ENCODE assay signal across 21 cellular contexts in the genomic region with DNA sequence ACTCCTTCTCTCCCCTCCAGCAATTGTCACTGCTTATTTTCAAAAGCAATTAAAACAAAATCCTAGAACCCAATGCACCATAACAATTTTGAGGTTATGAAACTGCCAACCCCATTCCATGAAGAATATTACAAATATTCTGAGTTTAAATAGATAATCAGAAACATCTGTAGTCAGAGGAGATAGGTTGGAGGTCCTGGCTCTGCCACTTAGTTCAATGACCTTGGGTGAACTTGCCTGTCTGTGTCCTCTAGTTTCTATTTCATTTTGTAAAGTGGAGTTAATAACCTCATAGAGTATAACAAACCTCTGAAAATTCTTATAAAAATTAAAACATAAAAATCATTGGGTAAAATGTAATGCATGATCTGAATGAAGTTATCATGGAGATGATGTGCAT.
"Had no signal": no experiment of that assay in that cellular context is flagged by ENCODE, and none has a peak within 500 bp of the region (broad histone marks: within the 10 kb centered on the region; RNA-seq: fewer than 3 reads in every experiment).

No MANE protein-coding gene starts in this region.

- DNase-seq: effector CD4-positive, alpha-beta T cell; endodermal cell; erythroblast; foreskin fibroblast; glutamatergic neuron; islet precursor cell; left lung; lower lobe of right lung; occipital lobe; pancreas; right cardiac atrium; spleen; stimulated activated CD4-positive, alpha-beta T cell treated with anti-CD3 and anti-CD28 coated beads, Interleukin-15, amount 100 ng/mL, for 24 hours; stimulated activated CD4-positive, alpha-beta T cell treated with anti-CD3 and anti-CD28 coated beads, Interleukin-1b, Interleukin-23, amount 100 ng/mL, for 48 hours; stimulated activated CD4-positive, alpha-beta T cell treated with anti-CD3 and anti-CD28 coated beads, Interleukin-4, amount 100 ng/mL, for 24 hours; stimulated activated naive CD8-positive, alpha-beta T cell treated with anti-CD3 and anti-CD28 coated beads, Interleukin-15, amount 100 ng/mL, for 72 hours; testis; transverse colon had no signal

- H3K36me3 ChIP-seq: gastroesophageal sphincter, left lung, lower lobe of right lung, pancreas, spleen, transverse colon had no signal

- ATAC-seq: gastroesophageal sphincter; left lung; lower lobe of right lung; pancreas; right cardiac atrium; stimulated activated memory B cell treated with anti-CD40 and anti-IgM and Interleukin-4, amounts not matched to agents 10 μg/mL and 1 μg/mL and 100 μg/mL, for 72 hours; stimulated activated naive CD8-positive, alpha-beta T cell treated with anti-CD3 and anti-CD28 coated beads, Interleukin-15, amount 100 ng/mL, for 72 hours had no signal

- H3K27ac ChIP-seq: coronary artery, gastroesophageal sphincter, left lung, lower lobe of right lung, pancreas, spleen, testis, transverse colon had no signal

- H3K9me3 ChIP-seq: lower lobe of right lung, pancreas, testis, transverse colon had no signal

- H3K4me1 ChIP-seq: gastroesophageal sphincter, left lung, lower lobe of right lung, pancreas, spleen, testis, transverse colon had no signal

- H3K27me3 ChIP-seq: gastroesophageal sphincter, left lung, pancreas, spleen, testis, transverse colon had no signal

- H3K4me3 ChIP-seq: coronary artery, gastroesophageal sphincter, left lung, lower lobe of right lung, pancreas, spleen, testis, transverse colon had no signal
